ENCODE assay signal across 9 cellular contexts in genomic region chr4:304987-305680, GRCh38. TPM values are rescaled to one million over a fixed set of nuclear protein-coding genes. Genes with fewer than 3 reads are reported as not detected.
A peak's percentile ranks its signal among the peaks of the same experiment; 100 is the strongest.
DNase-seq lines count a peak whose midpoint lies in the region; ATAC-seq and TF ChIP-seq lines count a peak whose summit lies in the region.
"Had no signal": no experiment of that assay in that cellular context is flagged by ENCODE, and none has a peak within 500 bp of the region (broad histone marks: within the 10 kb centered on the region; RNA-seq: fewer than 3 reads in every experiment).

Gene ZNF732 (minus strand): TSS chr4:305474. CDS start chr4:305310, 164 bp downstream.

- peak within 1 kb of the TSS in 1 of 2 donors; percentile 25 for H3K27ac ChIP-seq in testis

- no peaks in the 10 kb centered on the region for H3K36me3 ChIP-seq in testis (ENCODE audit: low read depth, missing control alignments)

- WGBS in lower leg skin, 2 donors, result 3% methylated on average over 33 to 41 of the region's 53 CpGs
- 5 to 14% methylated on average over 13 to 48 of the region's 53 CpGs for WGBS in testis, 2 donors

- H3K27me3 ChIP-seq in testis, result no peaks in the 10 kb centered on the region

- no peak for ATAC-seq in HG03095 (IDR thresholded peaks at IDR 0.05; ENCODE audit: unreplicated experiment)

- intact Hi-C loops in lower leg skin (cut with DNase I; ENCODE audit: low total_unique reads), result no loop called here
- intact Hi-C loops in testis (cut with DNase I; ENCODE audit: low total_unique reads), result no loop called here

- peaks cover 5% of the 10 kb centered on the region for H3K36me3 Mint-ChIP-seq in IgD-negative memory B cell

- H3K4me1 ChIP-seq in testis, result no peaks in the 10 kb centered on the region

- peaks cover 5 to 11% (median 9%) of the 10 kb centered on the region in 3 donors for H3K4me1 Mint-ChIP-seq in IgD-negative memory B cell

- TF ChIP-seq CTCF in lower leg skin (IDR thresholded peaks at IDR 0.05), result no peak
- TF ChIP-seq CTCF in testis (IDR thresholded peaks at IDR 0.05), result no peak

- DNase-seq in dermis blood vessel endothelial cell, result peak; percentile 80
- DNase-seq in lower leg skin (ENCODE audit: low spot score in 2 of 2), result peak in 1 of 2 donors; percentile 55
- peak; percentile 92 for DNase-seq in testis
- no peak for DNase-seq in NCI-H774 (lab: John Stamatoyannopoulos, UW)
- no peak for DNase-seq in GM19238 (ENCODE audit: insufficient read length, low spot score)
- DNase-seq in activated effector memory CD4-positive, alpha-beta T cell treated with anti-CD3 and anti-CD28 coated beads, Interleukin-2, amount 50 U/mL, for 16 hours, result no peak

- H3K4me3 ChIP-seq in lower leg skin (ENCODE audit: low read depth, poor library complexity, severe bottlenecking) (peak within 1 kb of the TSS; percentile 2), testis (peak within 1 kb of the TSS; percentile 49 to 67)

- H3K9me3 Mint-ChIP-seq in IgD-negative memory B cell, result peaks cover 5 to 27% (median 25%) of the 10 kb centered on the region in 3 donors

- H3K27ac Mint-ChIP-seq in IgD-negative memory B cell, result peak within 1 kb of the TSS; percentile 34 to 79 (median 58)

- no peaks in the 10 kb centered on the region for H3K9me3 ChIP-seq in testis

- H3K4me3 Mint-ChIP-seq in IgD-negative memory B cell, result peak within 1 kb of the TSS in 3 of 4 donors; percentile 5 to 70 (median 59)
- H3K4me3 Mint-ChIP-seq: central memory CD8-positive, alpha-beta T cell had no signal

- peaks cover 1% of the 10 kb centered on the region for H3K27me3 Mint-ChIP-seq in IgD-negative memory B cell

- TF ChIP-seq POLR2A in lower leg skin (IDR thresholded peaks at IDR 0.05) (no peak), testis (IDR thresholded peaks at IDR 0.05) (no peak)

RNA-seq across cellular contexts. Expression of gene ZNF732, which starts in this region (rescaled TPM):
- 0.16 TPM for polyA plus RNA-seq in IgD-negative memory B cell
- 1.4 and 2.0 TPM in 2 replicates for total RNA-seq in dermis blood vessel endothelial cell
- total RNA-seq in lower leg skin, result 1 to 10 TPM in 3 of 4 donors, under 1 TPM in 1; 0.64 to 2.5 (median 1.8) TPM
- 1 to 10 TPM; 5.2 to 6.5 TPM for total RNA-seq in testis
- 1.2 TPM for polyA plus RNA-seq in testis (ENCODE audit: insufficient read depth, low read depth, low replicate concordance)

Comparison
In these comparisons a context has a peak if more than half of its experiments do, and no peak if none do; other contexts are left out.
1. DNase-seq: peak in dermis blood vessel endothelial cell (single experiment) and testis (single experiment); none in NCI-H774 (single experiment), GM19238 (single experiment) and activated effector memory CD4-positive, alpha-beta T cell treated with anti-CD3 and anti-CD28 coated beads, Interleukin-2, amount 50 U/mL, for 16 hours (single experiment).